ENCODE assay signal across 34 cellular contexts in the genomic region with DNA sequence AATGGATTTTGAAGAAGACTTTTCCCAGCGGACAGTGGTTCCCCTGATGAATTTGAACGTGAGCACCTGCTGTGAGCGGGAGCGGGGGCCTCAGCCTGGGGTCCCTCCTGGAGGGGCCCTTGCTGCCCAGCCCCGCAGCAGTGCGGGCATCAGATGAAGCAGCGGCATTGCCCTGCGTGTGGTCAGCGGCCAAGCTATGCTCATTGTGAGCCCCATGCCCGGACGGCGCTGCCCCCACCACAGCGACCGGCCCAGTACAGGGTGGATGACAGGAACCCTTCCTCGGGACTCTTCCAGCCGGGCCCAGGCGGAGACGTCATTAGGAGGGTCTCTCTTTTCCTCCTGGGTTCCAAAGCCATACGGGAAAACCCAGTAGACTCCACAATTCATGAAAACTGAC. TPM values are rescaled to one million over a fixed set of nuclear protein-coding genes. Genes with fewer than 3 reads are reported as not detected.
"Had no signal": no experiment of that assay in that cellular context is flagged by ENCODE, and none has a peak within 500 bp of the region (broad histone marks: within the 10 kb centered on the region; RNA-seq: fewer than 3 reads in every experiment).

No MANE protein-coding gene starts in this region.

- DNase-seq: activated CD4-positive, alpha-beta memory T cell treated with anti-CD3 and anti-CD28 coated beads for 36 hours; activated CD4-positive, alpha-beta T cell treated with anti-CD3 and anti-CD28 coated beads, Interleukin-2, amount 10 ng/mL, durations not matched to agents 24 days and 14 days; activated CD8-positive, alpha-beta memory T cell treated with anti-CD3 and anti-CD28 coated beads, Interleukin-2, amount 50 U/mL, for 4 hours; activated gamma-delta T cell treated with Interleukin-2 at 50 U/mL for 16 hours; activated naive CD4-positive, alpha-beta T cell treated with anti-CD3 and anti-CD28 coated beads for 36 hours; activated naive CD8-positive, alpha-beta T cell treated with anti-CD3 and anti-CD28 coated beads, Interleukin-2, amount 50 U/mL, for 24 hours; activated T-cell treated with anti-CD3 and anti-CD28 coated beads for 4 hours; activated T-cell treated with anti-CD3 and anti-CD28 coated beads, Interleukin-2, amount 50 U/mL, for 4 hours; anterior cingulate cortex; caudate nucleus; NCI-H1092 treated with DMSO at 0.1 percent for 48 hours; NCI-H1417; NCI-H146; NCI-H187; NCI-H2029 treated with DMSO at 0.1 percent for 48 hours; NCI-H2107; NCI-H2171; NCI-H510A; NCI-H526; NCI-H748 treated with DMSO at 0.1 percent for 48 hours; NK-92 treated with Interleukin-12 subunit alpha and Interleukin-12 subunit beta, amount 100 ng/mL, for 24 hours; PC-3; SIG-M5; T1000 had no signal

- H3K9me3 Mint-ChIP-seq: activated CD4-positive, alpha-beta T cell treated with anti-CD3 and anti-CD28 coated beads, Interleukin-2, amount 10 ng/mL, durations not matched to agents 24 days and 14 days; activated naive CD8-positive, alpha-beta T cell treated with anti-CD3 and anti-CD28 coated beads, Interleukin-2, amount 50 U/mL, for 24 hours; activated T-cell treated with anti-CD3 and anti-CD28 coated beads, Interleukin-2, amount 50 U/mL, for 4 hours had no signal

- H3K27ac ChIP-seq: RWPE1 had no signal

- H3K36me3 Mint-ChIP-seq: activated CD4-positive, alpha-beta memory T cell treated with anti-CD3 and anti-CD28 coated beads for 36 hours; activated naive CD8-positive, alpha-beta T cell; brain had no signal

- H3K27ac Mint-ChIP-seq: activated CD4-positive, alpha-beta memory T cell treated with anti-CD3 and anti-CD28 coated beads for 36 hours; activated CD4-positive, alpha-beta T cell treated with anti-CD3 and anti-CD28 coated beads, Interleukin-2, amount 10 ng/mL, durations not matched to agents 24 days and 14 days; activated naive CD4-positive, alpha-beta T cell treated with anti-CD3 and anti-CD28 coated beads for 36 hours; activated naive CD8-positive, alpha-beta T cell; activated naive CD8-positive, alpha-beta T cell treated with anti-CD3 and anti-CD28 coated beads, Interleukin-2, amount 50 U/mL, for 24 hours; activated T-helper 1 cell treated with anti-CD3 and anti-CD28 coated beads, Interleukin-12 subunit alpha, Interleukin-12 subunit beta, Interleukin-2, Interleukin-4 antibody, amounts not matched to agents 30 ng/mL and 10 ng/mL and 1 ng/mL, durations not matched to agents 14 hours and 24 hours and 36 hours had no signal

- ATAC-seq: activated naive CD8-positive, alpha-beta T cell treated with anti-CD3 and anti-CD28 coated beads, Interleukin-2, amount 50 U/mL, for 24 hours; activated T-cell treated with anti-CD3 and anti-CD28 coated beads, Interleukin-2, amount 50 U/mL, for 4 hours; PC-3; Right ventricle myocardium inferior had no signal

- H3K4me3 Mint-ChIP-seq: activated CD4-positive, alpha-beta memory T cell treated with anti-CD3 and anti-CD28 coated beads for 36 hours; activated CD4-positive, alpha-beta T cell treated with anti-CD3 and anti-CD28 coated beads, Interleukin-2, amount 10 ng/mL, durations not matched to agents 24 days and 14 days; activated naive CD4-positive, alpha-beta T cell treated with anti-CD3 and anti-CD28 coated beads for 36 hours; activated naive CD8-positive, alpha-beta T cell; activated naive CD8-positive, alpha-beta T cell treated with anti-CD3 and anti-CD28 coated beads, Interleukin-2, amount 50 U/mL, for 24 hours; activated T-cell treated with anti-CD3 and anti-CD28 coated beads, Interleukin-2, amount 50 U/mL, for 4 hours; activated T-helper 1 cell treated with anti-CD3 and anti-CD28 coated beads, Interleukin-12 subunit alpha, Interleukin-12 subunit beta, Interleukin-2, Interleukin-4 antibody, amounts not matched to agents 30 ng/mL and 10 ng/mL and 1 ng/mL, durations not matched to agents 14 hours and 24 hours and 36 hours; brain had no signal

RNA-seq across cellular contexts. Expression of a gene that starts 3.5 kb away (rescaled TPM):
- total RNA-seq: activated CD4-positive, alpha-beta memory T cell treated with anti-CD3 and anti-CD28 coated beads for 36 hours; activated CD4-positive, alpha-beta T cell treated with anti-CD3 and anti-CD28 coated beads, Interleukin-2, amount 10 ng/mL, durations not matched to agents 24 days and 14 days; activated naive CD4-positive, alpha-beta T cell treated with anti-CD3 and anti-CD28 coated beads for 36 hours; activated T-cell treated with anti-CD3 and anti-CD28 coated beads, Interleukin-2, amount 50 U/mL, for 4 hours; activated T-helper 1 cell treated with anti-CD3 and anti-CD28 coated beads, Interleukin-12 subunit alpha, Interleukin-12 subunit beta, Interleukin-2, Interleukin-4 antibody, amounts not matched to agents 30 ng/mL and 10 ng/mL and 1 ng/mL, durations not matched to agents 14 hours and 24 hours and 36 hours; bronchial epithelial cell; M059J; PC-3; Right ventricle myocardium inferior; SK-MEL-5; T-helper 1 cell treated with Interleukin-12 subunit alpha and Interleukin-12 subunit beta and Interleukin-4 antibody, amounts not matched to agents 30 ng/mL and 1 ng/mL, for 36 hours; T-helper 2 cell treated with Interferon-gamma antibody and Interleukin-4, amounts not matched to agents 100 ng/mL and 5 ng/mL, for 36 hours had no signal

RNA-seq across cellular contexts. Expression of a gene that starts 11.6 kb away (rescaled TPM):
- total RNA-seq: activated CD4-positive, alpha-beta memory T cell treated with anti-CD3 and anti-CD28 coated beads for 36 hours; activated CD4-positive, alpha-beta T cell treated with anti-CD3 and anti-CD28 coated beads, Interleukin-2, amount 10 ng/mL, durations not matched to agents 24 days and 14 days; activated naive CD4-positive, alpha-beta T cell treated with anti-CD3 and anti-CD28 coated beads for 36 hours; activated T-cell treated with anti-CD3 and anti-CD28 coated beads, Interleukin-2, amount 50 U/mL, for 4 hours; activated T-helper 1 cell treated with anti-CD3 and anti-CD28 coated beads, Interleukin-12 subunit alpha, Interleukin-12 subunit beta, Interleukin-2, Interleukin-4 antibody, amounts not matched to agents 30 ng/mL and 10 ng/mL and 1 ng/mL, durations not matched to agents 14 hours and 24 hours and 36 hours; bronchial epithelial cell; M059J; PC-3; Right ventricle myocardium inferior; SK-MEL-5; T-helper 1 cell treated with Interleukin-12 subunit alpha and Interleukin-12 subunit beta and Interleukin-4 antibody, amounts not matched to agents 30 ng/mL and 1 ng/mL, for 36 hours; T-helper 2 cell treated with Interferon-gamma antibody and Interleukin-4, amounts not matched to agents 100 ng/mL and 5 ng/mL, for 36 hours had no signal
